8 cellular contexts compared by ENCODE assay signal in genomic region chr12:47216150-47216677, GRCh38.
DNase-seq lines count a peak whose midpoint lies in the region; ATAC-seq and TF ChIP-seq lines count a peak whose summit lies in the region.

No MANE protein-coding gene starts in this region.

- H3K27me3 Mint-ChIP-seq in dendritic cell treated with granulocyte-macrophage colony-stimulating factor and Interleukin-4, amounts not matched to agents 40 ng/mL and 50 ng/mL, for 4 days = no peaks in the 10 kb centered on the region

- DNase-seq in T-helper 2 cell (peak in 4 of 5 experiments; percentile 30 to 97 (median 62)), WERI-Rb-1 (no peak), NCI-H2171 treated with DMSO at 0.1 percent for 48 hours (lab: John Stamatoyannopoulos, UW) (no peak), G401 (ENCODE audit: low spot score) (no peak)
- DNase-seq in stimulated activated CD4-positive, alpha-beta T cell treated with anti-CD3 and anti-CD28 coated beads, Interleukin-4, amount 100 ng/mL, for 48 hours (ENCODE audit: low read depth in 2 of 2) = peak; percentile 28 to 64

- no peaks in the 10 kb centered on the region for H3K9me3 Mint-ChIP-seq in dendritic cell treated with granulocyte-macrophage colony-stimulating factor and Interleukin-4, amounts not matched to agents 40 ng/mL and 50 ng/mL, for 4 days

- in situ Hi-C loops in G401 (cut with HindIII; ENCODE audit: low sequenced_read_pairs) = no loop called here

- H3K36me3 ChIP-seq in WERI-Rb-1 = no peaks in the 10 kb centered on the region

- H3K9me3 ChIP-seq in WERI-Rb-1 (ENCODE audit: severe bottlenecking) = no peaks in the 10 kb centered on the region

- no peak overlapping the region for H3K27ac ChIP-seq in WERI-Rb-1

- H3K4me3 Mint-ChIP-seq in dendritic cell treated with granulocyte-macrophage colony-stimulating factor and Interleukin-4, amounts not matched to agents 40 ng/mL and 50 ng/mL, for 4 days = peak overlapping the region; percentile 64

- peak overlapping the region; percentile 85 for H3K27ac Mint-ChIP-seq in dendritic cell treated with granulocyte-macrophage colony-stimulating factor and Interleukin-4, amounts not matched to agents 40 ng/mL and 50 ng/mL, for 4 days

- intact Hi-C loops in dendritic cell treated with granulocyte-macrophage colony-stimulating factor and Interleukin-4, amounts not matched to agents 40 ng/mL and 50 ng/mL, for 4 days (cut with micrococcal nuclease) = loop anchor here (5.0 kb wide), 2 partner anchors 61 to 181 kb away; no protein-coding TSS in a partner anchor

- H3K36me3 Mint-ChIP-seq in dendritic cell treated with granulocyte-macrophage colony-stimulating factor and Interleukin-4, amounts not matched to agents 40 ng/mL and 50 ng/mL, for 4 days (ENCODE audit: low read depth) = no peaks in the 10 kb centered on the region

- no peak overlapping the region for H3K4me3 ChIP-seq in WERI-Rb-1 (ENCODE audit: low read depth, low read length)

- TF ChIP-seq CTCF in WERI-Rb-1 (IDR thresholded peaks at IDR 0.05; ENCODE audit: low read depth, low read length) = no peak

- H3K4me1 Mint-ChIP-seq in dendritic cell treated with granulocyte-macrophage colony-stimulating factor and Interleukin-4, amounts not matched to agents 40 ng/mL and 50 ng/mL, for 4 days (ENCODE audit: low read depth) = peaks cover 48% of the 10 kb centered on the region

- peak; percentile 60 for ATAC-seq in GM19025 (IDR thresholded peaks at IDR 0.05; ENCODE audit: low read depth, unreplicated experiment)
- peak; percentile 66 for ATAC-seq in HG03066 (IDR thresholded peaks at IDR 0.05; ENCODE audit: low read depth, unreplicated experiment)

- H3K27me3 ChIP-seq in WERI-Rb-1 (ENCODE audit: insufficient read depth, low read depth, severe bottlenecking) = peaks cover 11% of the 10 kb centered on the region

Comparison
In these comparisons a context has a peak if more than half of its experiments do, and no peak if none do; other contexts are left out.
1. DNase-seq: peak in T-helper 2 cell (4 of 5) and stimulated activated CD4-positive, alpha-beta T cell treated with anti-CD3 and anti-CD28 coated beads, Interleukin-4, amount 100 ng/mL, for 48 hours (2 of 2); none in WERI-Rb-1 (single experiment), NCI-H2171 treated with DMSO at 0.1 percent for 48 hours (single experiment) and G401 (single experiment).